8 cellular contexts compared by ENCODE assay signal in genomic region chr17:81833160-81833920, GRCh38. TPM values are rescaled to one million over a fixed set of nuclear protein-coding genes. Genes with fewer than 3 reads are reported as not detected.
DNase-seq lines count a peak whose midpoint lies in the region.

Gene MCRIP1 (minus strand): TSS chr17:81833291. CDS start chr17:81824506, 8,785 bp downstream.

- no peaks in the 10 kb centered on the region for H3K9me3 ChIP-seq in SJSA1 (replicated peaks)
- H3K9me3 ChIP-seq in neuron (ENCODE audit: low read length), result no peaks in the 10 kb centered on the region

- peak within 1 kb of the TSS; percentile 38 for H2AFZ ChIP-seq in neuron (ENCODE audit: low read depth, low read length)

- DNase-seq in ELF-1 (ENCODE audit: low read depth, low spot score) (peak; percentile 92), HCEC 1CT (peak; percentile 92), MV-4-11 (lab: John Stamatoyannopoulos, UW) (peak; percentile 86), SJSA1 (ENCODE audit: low read depth in 1 of 2, low spot score in 2 of 2) (peak; percentile 85 to 98), foreskin melanocyte (peak; percentile 85), stromal cell of bone marrow (ENCODE audit: low read depth) (peak; percentile 80)
- DNase-seq in activated naive CD4-positive, alpha-beta T cell (lab: John Stamatoyannopoulos, UW), result peak; percentile 80 to 92 (median 84)

- H3K4me3 ChIP-seq in SJSA1 (peak within 1 kb of the TSS; percentile 87), neuron (ENCODE audit: low read length) (peak within 1 kb of the TSS; percentile 95)

- H3K27ac ChIP-seq in SJSA1, result peak within 1 kb of the TSS; percentile 84

- no peaks in the 10 kb centered on the region for H3K27me3 ChIP-seq in SJSA1 (replicated peaks)
- H3K27me3 ChIP-seq in neuron (ENCODE audit: insufficient read depth, low read length), result no peaks in the 10 kb centered on the region

- peaks cover 12% of the 10 kb centered on the region; the same call in 1 of the 2 replicates for H3K36me3 ChIP-seq in SJSA1
- H3K36me3 ChIP-seq in neuron (ENCODE audit: insufficient read depth, low read length), result no peaks in the 10 kb centered on the region

- H3K4me1 ChIP-seq in SJSA1 (replicated peaks) (peaks cover 29% of the 10 kb centered on the region), neuron (ENCODE audit: insufficient read depth, low read length) (peaks cover 13% of the 10 kb centered on the region)

RNA-seq across cellular contexts. Expression of gene MCRIP1, which starts in this region (rescaled TPM):
- total RNA-seq in SJSA1 (2014; rRNA removed; shearing (Covaris generic)), result 154 and 180 TPM in 2 replicates

Comparison
In these comparisons a context has a peak if more than half of its experiments do, and no peak if none do; other contexts are left out.
1. Peak in every context shown above with its lines: DNase-seq, H3K4me3 ChIP-seq and H3K27ac ChIP-seq.